Comparison of ENCODE assay signal across 1 cellular context in the genomic region with DNA sequence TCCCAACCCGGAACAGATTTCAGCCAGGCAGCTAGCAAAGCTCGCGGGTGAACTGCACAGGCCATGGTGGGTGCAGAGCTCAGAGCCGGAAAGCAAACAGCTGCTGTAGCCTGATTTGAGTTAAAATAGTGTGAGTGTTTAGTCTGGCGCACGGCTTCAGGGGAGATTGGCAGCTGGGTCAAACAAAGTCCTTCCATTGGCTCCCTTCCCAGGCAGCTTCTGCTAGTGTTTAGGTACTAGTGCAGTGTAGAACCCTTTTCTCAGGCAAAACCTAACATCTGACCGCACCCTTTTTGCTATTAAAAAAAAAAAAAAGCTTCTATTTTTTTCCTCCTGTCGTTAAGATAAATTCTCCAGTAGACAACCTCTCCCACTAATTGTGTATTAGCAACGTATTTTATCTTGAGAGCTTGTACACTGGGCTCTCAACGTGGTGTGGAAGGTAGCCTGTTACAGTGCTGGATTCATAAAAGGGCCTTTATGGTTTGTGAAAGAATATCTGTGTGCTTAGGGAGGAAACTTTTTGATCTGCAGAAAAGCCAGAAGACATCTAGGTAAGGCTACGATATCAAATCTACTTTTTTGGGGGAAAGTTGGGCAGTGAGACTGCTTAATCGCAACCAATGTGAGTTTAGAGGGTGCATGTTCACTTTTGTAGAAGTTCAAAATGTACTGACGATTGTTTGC.
TF ChIP-seq lines count a peak whose summit lies in the region.

No MANE protein-coding gene starts in this region.

TF ChIP-seq in GM23338, 12 proteins besides CTCF, POLR2A, EP300 and RAD21 (continued from another document):
- TF ChIP-seq, protein P1, sequence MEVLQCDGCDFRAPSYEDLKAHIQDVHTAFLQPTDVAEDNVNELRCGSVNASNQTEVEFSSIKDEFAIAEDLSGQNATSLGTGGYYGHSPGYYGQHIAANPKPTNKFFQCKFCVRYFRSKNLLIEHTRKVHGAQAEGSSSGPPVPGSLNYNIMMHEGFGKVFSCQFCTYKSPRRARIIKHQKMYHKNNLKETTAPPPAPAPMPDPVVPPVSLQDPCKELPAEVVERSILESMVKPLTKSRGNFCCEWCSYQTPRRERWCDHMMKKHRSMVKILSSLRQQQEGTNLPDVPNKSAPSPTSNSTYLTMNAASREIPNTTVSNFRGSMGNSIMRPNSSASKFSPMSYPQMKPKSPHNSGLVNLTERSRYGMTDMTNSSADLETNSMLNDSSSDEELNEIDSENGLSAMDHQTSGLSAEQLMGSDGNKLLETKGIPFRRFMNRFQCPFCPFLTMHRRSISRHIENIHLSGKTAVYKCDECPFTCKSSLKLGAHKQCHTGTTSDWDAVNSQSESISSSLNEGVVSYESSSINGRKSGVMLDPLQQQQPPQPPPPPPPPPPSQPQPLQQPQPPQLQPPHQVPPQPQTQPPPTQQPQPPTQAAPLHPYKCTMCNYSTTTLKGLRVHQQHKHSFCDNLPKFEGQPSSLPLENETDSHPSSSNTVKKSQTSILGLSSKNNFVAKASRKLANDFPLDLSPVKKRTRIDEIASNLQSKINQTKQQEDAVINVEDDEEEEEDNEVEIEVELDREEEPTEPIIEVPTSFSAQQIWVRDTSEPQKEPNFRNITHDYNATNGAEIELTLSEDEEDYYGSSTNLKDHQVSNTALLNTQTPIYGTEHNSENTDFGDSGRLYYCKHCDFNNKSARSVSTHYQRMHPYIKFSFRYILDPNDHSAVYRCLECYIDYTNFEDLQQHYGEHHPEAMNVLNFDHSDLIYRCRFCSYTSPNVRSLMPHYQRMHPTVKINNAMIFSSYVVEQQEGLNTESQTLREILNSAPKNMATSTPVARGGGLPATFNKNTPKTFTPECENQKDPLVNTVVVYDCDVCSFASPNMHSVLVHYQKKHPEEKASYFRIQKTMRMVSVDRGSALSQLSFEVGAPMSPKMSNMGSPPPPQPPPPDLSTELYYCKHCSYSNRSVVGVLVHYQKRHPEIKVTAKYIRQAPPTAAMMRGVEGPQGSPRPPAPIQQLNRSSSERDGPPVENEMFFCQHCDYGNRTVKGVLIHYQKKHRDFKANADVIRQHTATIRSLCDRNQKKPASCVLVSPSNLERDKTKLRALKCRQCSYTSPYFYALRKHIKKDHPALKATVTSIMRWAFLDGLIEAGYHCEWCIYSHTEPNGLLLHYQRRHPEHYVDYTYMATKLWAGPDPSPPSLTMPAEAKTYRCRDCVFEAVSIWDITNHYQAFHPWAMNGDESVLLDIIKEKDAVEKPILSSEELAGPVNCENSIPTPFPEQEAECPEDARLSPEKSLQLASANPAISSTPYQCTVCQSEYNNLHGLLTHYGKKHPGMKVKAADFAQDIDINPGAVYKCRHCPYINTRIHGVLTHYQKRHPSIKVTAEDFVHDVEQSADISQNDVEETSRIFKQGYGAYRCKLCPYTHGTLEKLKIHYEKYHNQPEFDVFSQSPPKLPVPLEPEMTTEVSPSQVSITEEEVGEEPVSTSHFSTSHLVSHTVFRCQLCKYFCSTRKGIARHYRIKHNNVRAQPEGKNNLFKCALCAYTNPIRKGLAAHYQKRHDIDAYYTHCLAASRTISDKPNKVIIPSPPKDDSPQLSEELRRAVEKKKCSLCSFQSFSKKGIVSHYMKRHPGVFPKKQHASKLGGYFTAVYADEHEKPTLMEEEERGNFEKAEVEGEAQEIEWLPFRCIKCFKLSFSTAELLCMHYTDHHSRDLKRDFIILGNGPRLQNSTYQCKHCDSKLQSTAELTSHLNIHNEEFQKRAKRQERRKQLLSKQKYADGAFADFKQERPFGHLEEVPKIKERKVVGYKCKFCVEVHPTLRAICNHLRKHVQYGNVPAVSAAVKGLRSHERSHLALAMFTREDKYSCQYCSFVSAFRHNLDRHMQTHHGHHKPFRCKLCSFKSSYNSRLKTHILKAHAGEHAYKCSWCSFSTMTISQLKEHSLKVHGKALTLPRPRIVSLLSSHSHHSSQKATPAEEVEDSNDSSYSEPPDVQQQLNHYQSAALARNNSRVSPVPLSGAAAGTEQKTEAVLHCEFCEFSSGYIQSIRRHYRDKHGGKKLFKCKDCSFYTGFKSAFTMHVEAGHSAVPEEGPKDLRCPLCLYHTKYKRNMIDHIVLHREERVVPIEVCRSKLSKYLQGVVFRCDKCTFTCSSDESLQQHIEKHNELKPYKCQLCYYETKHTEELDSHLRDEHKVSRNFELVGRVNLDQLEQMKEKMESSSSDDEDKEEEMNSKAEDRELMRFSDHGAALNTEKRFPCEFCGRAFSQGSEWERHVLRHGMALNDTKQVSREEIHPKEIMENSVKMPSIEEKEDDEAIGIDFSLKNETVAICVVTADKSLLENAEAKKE (CRISPR knock-in tag; IDR thresholded peaks at IDR 0.05) = no peak
- TF ChIP-seq ZNF331 (CRISPR knock-in tag; IDR thresholded peaks at IDR 0.05; ENCODE audit: low read depth) (no peak), POLR2AphosphoS5 (IDR thresholded peaks at IDR 0.05; ENCODE audit: low read depth) (no peak), ZNF114 (CRISPR knock-in tag; IDR thresholded peaks at IDR 0.05) (no peak), STAT1 (IDR thresholded peaks at IDR 0.05; ENCODE audit: unreplicated experiment) (no peak), JUNB (IDR thresholded peaks at IDR 0.05; ENCODE audit: unreplicated experiment) (no peak), CREB1 (CRISPR knock-in tag; IDR thresholded peaks at IDR 0.05; ENCODE audit: low read depth) (no peak)
- TF ChIP-seq, protein P2, sequence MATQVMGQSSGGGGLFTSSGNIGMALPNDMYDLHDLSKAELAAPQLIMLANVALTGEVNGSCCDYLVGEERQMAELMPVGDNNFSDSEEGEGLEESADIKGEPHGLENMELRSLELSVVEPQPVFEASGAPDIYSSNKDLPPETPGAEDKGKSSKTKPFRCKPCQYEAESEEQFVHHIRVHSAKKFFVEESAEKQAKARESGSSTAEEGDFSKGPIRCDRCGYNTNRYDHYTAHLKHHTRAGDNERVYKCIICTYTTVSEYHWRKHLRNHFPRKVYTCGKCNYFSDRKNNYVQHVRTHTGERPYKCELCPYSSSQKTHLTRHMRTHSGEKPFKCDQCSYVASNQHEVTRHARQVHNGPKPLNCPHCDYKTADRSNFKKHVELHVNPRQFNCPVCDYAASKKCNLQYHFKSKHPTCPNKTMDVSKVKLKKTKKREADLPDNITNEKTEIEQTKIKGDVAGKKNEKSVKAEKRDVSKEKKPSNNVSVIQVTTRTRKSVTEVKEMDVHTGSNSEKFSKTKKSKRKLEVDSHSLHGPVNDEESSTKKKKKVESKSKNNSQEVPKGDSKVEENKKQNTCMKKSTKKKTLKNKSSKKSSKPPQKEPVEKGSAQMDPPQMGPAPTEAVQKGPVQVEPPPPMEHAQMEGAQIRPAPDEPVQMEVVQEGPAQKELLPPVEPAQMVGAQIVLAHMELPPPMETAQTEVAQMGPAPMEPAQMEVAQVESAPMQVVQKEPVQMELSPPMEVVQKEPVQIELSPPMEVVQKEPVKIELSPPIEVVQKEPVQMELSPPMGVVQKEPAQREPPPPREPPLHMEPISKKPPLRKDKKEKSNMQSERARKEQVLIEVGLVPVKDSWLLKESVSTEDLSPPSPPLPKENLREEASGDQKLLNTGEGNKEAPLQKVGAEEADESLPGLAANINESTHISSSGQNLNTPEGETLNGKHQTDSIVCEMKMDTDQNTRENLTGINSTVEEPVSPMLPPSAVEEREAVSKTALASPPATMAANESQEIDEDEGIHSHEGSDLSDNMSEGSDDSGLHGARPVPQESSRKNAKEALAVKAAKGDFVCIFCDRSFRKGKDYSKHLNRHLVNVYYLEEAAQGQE (IDR thresholded peaks at IDR 0.05; ENCODE audit: unreplicated experiment) = no peak
